22 cellular contexts compared by ENCODE assay signal in genomic region chr12:93300611-93301021, GRCh38.
"Had no signal": no experiment of that assay in that cellular context is flagged by ENCODE, and none has a peak within 500 bp of the region (broad histone marks: within the 10 kb centered on the region; RNA-seq: fewer than 3 reads in every experiment).

No MANE protein-coding gene starts in this region.

- H3K36me3 ChIP-seq: ascending aorta, stomach, upper lobe of left lung had no signal

- DNase-seq: activated CD4-positive, alpha-beta T cell treated with anti-CD3 and anti-CD28 coated beads, Interleukin-2, amount 10 ng/mL, durations not matched to agents 7 days and 5 days; activated CD8-positive, alpha-beta memory T cell treated with anti-CD3 and anti-CD28 coated beads, Interleukin-2, amount 50 U/mL, for 4 hours; activated effector memory CD4-positive, alpha-beta T cell treated with anti-CD3 and anti-CD28 coated beads, Interleukin-2, amount 50 U/mL, for 16 hours; activated naive CD4-positive, alpha-beta T cell treated with anti-CD3 and anti-CD28 coated beads, Interleukin-2, amount 50 U/mL, for 16 hours; activated T-cell treated with anti-CD3 and anti-CD28 coated beads, Interleukin-2, amount 50 U/mL, for 72 hours; cerebellar nuclear complex; effector CD4-positive, alpha-beta T cell; mucosa of descending colon; naive B cell; right cardiac atrium; stimulated activated CD4-positive, alpha-beta T cell treated with anti-CD3 and anti-CD28 coated beads, Interleukin-15, amount 100 ng/mL, for 24 hours; stimulated activated CD4-positive, alpha-beta T cell treated with anti-CD3 and anti-CD28 coated beads, Interleukin-2, amount 100 ng/mL, for 48 hours; stomach; T1000; upper lobe of left lung had no signal

- H3K27me3 ChIP-seq: ascending aorta, stomach, upper lobe of left lung had no signal

- H3K9me3 Mint-ChIP-seq: activated CD4-positive, alpha-beta T cell treated with anti-CD3 and anti-CD28 coated beads, Interleukin-2, amount 10 ng/mL, durations not matched to agents 7 days and 5 days; neural crest cell had no signal

- H3K9me3 ChIP-seq: ascending aorta, upper lobe of left lung had no signal

- H3K36me3 Mint-ChIP-seq: naive B cell had no signal

- ATAC-seq: activated T-cell treated with anti-CD3 and anti-CD28 coated beads, Interleukin-2, amount 50 U/mL, for 72 hours; esophagus mucosa; left lobe of liver; mucosa of descending colon had no signal

- H3K4me3 ChIP-seq: ascending aorta, mucosa of descending colon, SK-N-MC, skin epidermis, stomach, upper lobe of left lung had no signal

- H3K27ac ChIP-seq: SK-N-MC, skin epidermis, upper lobe of left lung had no signal

- H3K27ac Mint-ChIP-seq: activated CD4-positive, alpha-beta T cell treated with anti-CD3 and anti-CD28 coated beads, Interleukin-2, amount 10 ng/mL, durations not matched to agents 7 days and 5 days; activated T-cell treated with anti-CD3 and anti-CD28 coated beads, Interleukin-2, amount 50 U/mL, for 72 hours; naive B cell; progenitor cell of endocrine pancreas had no signal

- H3K4me3 Mint-ChIP-seq: activated CD4-positive, alpha-beta T cell treated with anti-CD3 and anti-CD28 coated beads, Interleukin-2, amount 10 ng/mL, durations not matched to agents 7 days and 5 days; activated T-cell treated with anti-CD3 and anti-CD28 coated beads, Interleukin-2, amount 50 U/mL, for 72 hours; naive B cell; neural crest cell had no signal

- H3K4me1 ChIP-seq: upper lobe of left lung had no signal
